In the genomic region with DNA sequence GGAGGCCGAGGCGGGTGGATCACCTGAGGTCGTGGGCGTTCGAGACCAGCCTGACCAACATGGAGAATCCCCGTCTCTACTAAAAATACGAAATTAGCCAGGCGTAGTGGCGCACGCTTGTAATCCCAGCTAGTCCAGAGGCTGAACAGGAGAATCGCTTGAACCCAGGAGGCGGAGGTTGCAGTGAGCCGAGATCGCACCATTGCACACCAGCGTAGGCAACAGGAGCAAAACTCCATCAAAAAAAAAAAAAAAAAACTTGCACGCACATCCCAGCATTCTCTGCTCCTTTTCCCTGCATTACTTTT, we compare ENCODE assay signal across 8 cellular contexts. TPM values are rescaled to one million over a fixed set of nuclear protein-coding genes. Genes with fewer than 3 reads are reported as not detected.
DNase-seq lines count a peak whose midpoint lies in the region; TF ChIP-seq lines count a peak whose summit lies in the region.

No MANE protein-coding gene starts in this region.

- no peak overlapping the region for H2BK5ac ChIP-seq in neuronal stem cell (ENCODE audit: low read length)

- peak overlapping the region; percentile 72; the same call in 1 of the 2 replicates for H3K27ac Mint-ChIP-seq in HFFc6

- no peak overlapping the region for H3K4ac ChIP-seq in neuronal stem cell (ENCODE audit: low read length)

- H2AFZ ChIP-seq in neuronal stem cell (ENCODE audit: low read length): peak overlapping the region; percentile 92

- no peak overlapping the region for H4K91ac ChIP-seq in neuronal stem cell (ENCODE audit: low read depth, low read length, poor library complexity)

- no peak overlapping the region for H3K4me2 ChIP-seq in neuronal stem cell (ENCODE audit: insufficient read depth, low read length, poor library complexity, severe bottlenecking)

- in situ Hi-C loops in brain microvascular endothelial cell (cut with HindIII; ENCODE audit: low pct_ligation_motif_present, low sequenced_read_pairs): no loop called here

- H3K79me1 ChIP-seq in neuronal stem cell (ENCODE audit: low read depth, low read length): no peaks in the 10 kb centered on the region

- H3K23ac ChIP-seq in neuronal stem cell (ENCODE audit: low read depth, low read length, poor library complexity): no peak overlapping the region

- H3K36me3 ChIP-seq in neuronal stem cell (replicated peaks in 1 of 2; ENCODE audit: control insufficient read depth in 2 of 2, insufficient read depth in 2 of 2, low read length in 2 of 2) (no peaks in the 10 kb centered on the region), brain microvascular endothelial cell (replicated peaks) (no peaks in the 10 kb centered on the region)

- peaks cover 18% of the 10 kb centered on the region; the same call in 1 of the 2 replicates for H3K36me3 Mint-ChIP-seq in HFFc6 (ENCODE audit: low read depth)

- H3K9ac ChIP-seq in neuronal stem cell (ENCODE audit: low read depth, low read length, poor library complexity): no peak overlapping the region

- H2BK120ac ChIP-seq in neuronal stem cell (ENCODE audit: low read depth, low read length): no peak overlapping the region

- TF ChIP-seq CTCF in 22Rv1 (IDR thresholded peaks at IDR 0.05): no peak
- no peak for TF ChIP-seq CTCF in HFFc6 (IDR thresholded peaks at IDR 0.05)
- no peak for TF ChIP-seq CTCF in brain microvascular endothelial cell (IDR thresholded peaks at IDR 0.05; ENCODE audit: low read depth, low read length, missing control alignments)

- H3K27me3 ChIP-seq in neuronal stem cell (ENCODE audit: control insufficient read depth in 3 of 3, insufficient read depth in 3 of 3, low read depth in 1 of 3, low read length in 3 of 3) (peaks cover 0 to 29% (median 2%) of the 10 kb centered on the region in 3 experiments), brain microvascular endothelial cell (replicated peaks) (no peaks in the 10 kb centered on the region)

- peak overlapping the region; percentile 95 for H3K27ac ChIP-seq in 22Rv1
- peak overlapping the region; percentile 88 for H3K27ac ChIP-seq in caudate nucleus (ENCODE audit: low read depth, low read length)
- H3K27ac ChIP-seq in neuronal stem cell (replicated peaks; ENCODE audit: low read length): no peak overlapping the region
- H3K27ac ChIP-seq in brain microvascular endothelial cell: no peak overlapping the region

- no peak overlapping the region for H2BK12ac ChIP-seq in neuronal stem cell (ENCODE audit: low read length)

- no peak overlapping the region for H2BK15ac ChIP-seq in neuronal stem cell (ENCODE audit: low read length)

- H3K4me3 Mint-ChIP-seq in HFFc6: peak overlapping the region; percentile 30; the same call in 1 of the 2 replicates

- H2AK5ac ChIP-seq in neuronal stem cell (ENCODE audit: low read depth, low read length): peak overlapping the region; percentile 76

- H3K9me3 Mint-ChIP-seq in HFFc6: no peaks in the 10 kb centered on the region

- no peak overlapping the region for H4K8ac ChIP-seq in neuronal stem cell (ENCODE audit: low read depth, low read length)

- no peaks in the 10 kb centered on the region; the same call in none of the 2 replicates for H3K27me3 Mint-ChIP-seq in HFFc6 (ENCODE audit: insufficient read depth)

- peaks cover 2 to 3% of the 10 kb centered on the region in 2 donors for H3K9me3 ChIP-seq in neuronal stem cell (replicated peaks in 1 of 2; ENCODE audit: control insufficient read depth in 2 of 2, insufficient read depth in 1 of 2, low read depth in 1 of 2, low read length in 2 of 2)

- peaks cover 52% of the 10 kb centered on the region for H3K4me1 Mint-ChIP-seq in HFFc6 (ENCODE audit: low read depth)

- H3K14ac ChIP-seq in neuronal stem cell (ENCODE audit: low read length): no peak overlapping the region

- no peak overlapping the region for H3K4me3 ChIP-seq in neuronal stem cell (ENCODE audit: low read length in 2 of 2)
- H3K4me3 ChIP-seq in brain microvascular endothelial cell (ENCODE audit: low read depth, low read length): no peak overlapping the region

- H3K4me1 ChIP-seq in neuronal stem cell (ENCODE audit: control insufficient read depth in 2 of 2, insufficient read depth in 1 of 2, low read depth in 1 of 2, low read length in 2 of 2): no peaks in the 10 kb centered on the region

- DNase-seq in HFFc6 (no peak), caudate nucleus (lab: John Stamatoyannopoulos, UW) (no peak), neuronal stem cell (ENCODE audit: low spot score) (no peak), brain microvascular endothelial cell (no peak), DMS53 treated with DMSO at 0.1 percent for 48 hours (lab: John Stamatoyannopoulos, UW; ENCODE audit: unreplicated experiment) (no peak), AG20443 (ENCODE audit: low spot score) (no peak)
- DNase-seq in stimulated activated CD4-positive, alpha-beta T cell treated with anti-CD3 and anti-CD28 coated beads, Interleukin-15, amount 100 ng/mL, for 24 hours: no peak

- H3K18ac ChIP-seq in neuronal stem cell (ENCODE audit: low read length): no peak overlapping the region

- WGBS in neuronal stem cell (ENCODE audit: extremely low coverage in 2 of 2, insufficient read length in 2 of 2, insufficient replicate concordance in 1 of 2), 2 donors: no CpG with 5 or more reads among the region's 16 CpGs

RNA-seq across cellular contexts. Expression of a gene that starts 0.9 kb away (rescaled TPM):
- 100 to 1,000 TPM in 5 of 6 experiments, 10 to 100 TPM in 1; 96.9 to 116 (median 109) TPM for total RNA-seq in HFFc6 (2021; fragmentation: NEBNext Ultra II Directional; extraction: Animal tissue kit (Norgen Biotek cat#: 25700))
- polyA plus RNA-seq in neuronal stem cell (2013, experiment 1 of 2): 5.0 TPM
- polyA plus RNA-seq in neuronal stem cell (2013, experiment 2 of 2): 5.3 TPM

RNA-seq across cellular contexts. Expression of a gene that starts 9.2 kb away (rescaled TPM):
- 100 to 1,000 TPM; 114 to 144 (median 133) TPM for total RNA-seq in HFFc6 (2021; fragmentation: NEBNext Ultra II Directional; extraction: Animal tissue kit (Norgen Biotek cat#: 25700))
- 249 TPM for polyA plus RNA-seq in neuronal stem cell (2013, experiment 1 of 2)
- polyA plus RNA-seq in neuronal stem cell (2013, experiment 2 of 2): 249 TPM

RNA-seq across cellular contexts. Expression of a gene that starts 57.9 kb away (rescaled TPM):
- 10 to 100 TPM in 1 of 6 experiments, 1 to 10 TPM in 5; 8.0 to 11.2 (median 8.6) TPM for total RNA-seq in HFFc6 (2021; fragmentation: NEBNext Ultra II Directional; extraction: Animal tissue kit (Norgen Biotek cat#: 25700))
- 5.5 TPM for polyA plus RNA-seq in neuronal stem cell (2013, experiment 1 of 2)
- polyA plus RNA-seq in neuronal stem cell (2013, experiment 2 of 2): 6.0 TPM

Comparison
In these comparisons a context has a peak if more than half of its experiments do, and no peak if none do; other contexts are left out.
1. H3K27ac ChIP-seq: peak in 22Rv1 (single experiment) and caudate nucleus (single experiment); none in neuronal stem cell (single experiment) and brain microvascular endothelial cell (single experiment).